In the genomic region with DNA sequence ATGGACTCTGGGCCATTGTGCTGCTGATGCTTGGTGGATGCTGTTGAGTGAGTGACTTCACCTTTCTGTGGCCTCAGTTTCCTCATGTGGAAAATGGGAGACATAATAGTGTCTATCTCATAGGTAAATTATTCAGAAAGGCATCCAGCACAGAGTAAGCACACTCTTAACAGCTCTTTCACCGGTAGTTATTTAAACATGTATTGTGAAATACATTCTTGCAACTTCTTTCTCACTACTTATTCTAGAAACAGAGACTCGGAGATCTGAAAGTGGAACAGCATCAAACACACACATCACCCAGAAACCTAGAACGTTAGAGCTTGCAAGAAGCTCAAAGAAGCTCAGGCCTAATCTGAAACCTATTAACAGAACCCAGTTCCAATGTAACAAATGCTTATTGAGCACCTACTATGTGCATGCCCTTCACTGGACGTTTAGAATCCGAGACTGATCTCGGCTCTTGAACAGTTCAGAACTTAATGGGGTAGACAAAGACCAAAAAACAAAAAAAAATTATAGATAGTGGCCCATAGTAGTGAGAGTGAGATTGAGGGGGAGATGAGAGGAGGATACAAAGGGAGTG, we compare ENCODE assay signal across 1 cellular context.
TF ChIP-seq lines count a peak whose summit lies in the region.

No MANE protein-coding gene starts in this region.

TF ChIP-seq in GM23338, 12 proteins besides CTCF, POLR2A, EP300 and RAD21 (continued from another document):
- TF ChIP-seq, protein P1, sequence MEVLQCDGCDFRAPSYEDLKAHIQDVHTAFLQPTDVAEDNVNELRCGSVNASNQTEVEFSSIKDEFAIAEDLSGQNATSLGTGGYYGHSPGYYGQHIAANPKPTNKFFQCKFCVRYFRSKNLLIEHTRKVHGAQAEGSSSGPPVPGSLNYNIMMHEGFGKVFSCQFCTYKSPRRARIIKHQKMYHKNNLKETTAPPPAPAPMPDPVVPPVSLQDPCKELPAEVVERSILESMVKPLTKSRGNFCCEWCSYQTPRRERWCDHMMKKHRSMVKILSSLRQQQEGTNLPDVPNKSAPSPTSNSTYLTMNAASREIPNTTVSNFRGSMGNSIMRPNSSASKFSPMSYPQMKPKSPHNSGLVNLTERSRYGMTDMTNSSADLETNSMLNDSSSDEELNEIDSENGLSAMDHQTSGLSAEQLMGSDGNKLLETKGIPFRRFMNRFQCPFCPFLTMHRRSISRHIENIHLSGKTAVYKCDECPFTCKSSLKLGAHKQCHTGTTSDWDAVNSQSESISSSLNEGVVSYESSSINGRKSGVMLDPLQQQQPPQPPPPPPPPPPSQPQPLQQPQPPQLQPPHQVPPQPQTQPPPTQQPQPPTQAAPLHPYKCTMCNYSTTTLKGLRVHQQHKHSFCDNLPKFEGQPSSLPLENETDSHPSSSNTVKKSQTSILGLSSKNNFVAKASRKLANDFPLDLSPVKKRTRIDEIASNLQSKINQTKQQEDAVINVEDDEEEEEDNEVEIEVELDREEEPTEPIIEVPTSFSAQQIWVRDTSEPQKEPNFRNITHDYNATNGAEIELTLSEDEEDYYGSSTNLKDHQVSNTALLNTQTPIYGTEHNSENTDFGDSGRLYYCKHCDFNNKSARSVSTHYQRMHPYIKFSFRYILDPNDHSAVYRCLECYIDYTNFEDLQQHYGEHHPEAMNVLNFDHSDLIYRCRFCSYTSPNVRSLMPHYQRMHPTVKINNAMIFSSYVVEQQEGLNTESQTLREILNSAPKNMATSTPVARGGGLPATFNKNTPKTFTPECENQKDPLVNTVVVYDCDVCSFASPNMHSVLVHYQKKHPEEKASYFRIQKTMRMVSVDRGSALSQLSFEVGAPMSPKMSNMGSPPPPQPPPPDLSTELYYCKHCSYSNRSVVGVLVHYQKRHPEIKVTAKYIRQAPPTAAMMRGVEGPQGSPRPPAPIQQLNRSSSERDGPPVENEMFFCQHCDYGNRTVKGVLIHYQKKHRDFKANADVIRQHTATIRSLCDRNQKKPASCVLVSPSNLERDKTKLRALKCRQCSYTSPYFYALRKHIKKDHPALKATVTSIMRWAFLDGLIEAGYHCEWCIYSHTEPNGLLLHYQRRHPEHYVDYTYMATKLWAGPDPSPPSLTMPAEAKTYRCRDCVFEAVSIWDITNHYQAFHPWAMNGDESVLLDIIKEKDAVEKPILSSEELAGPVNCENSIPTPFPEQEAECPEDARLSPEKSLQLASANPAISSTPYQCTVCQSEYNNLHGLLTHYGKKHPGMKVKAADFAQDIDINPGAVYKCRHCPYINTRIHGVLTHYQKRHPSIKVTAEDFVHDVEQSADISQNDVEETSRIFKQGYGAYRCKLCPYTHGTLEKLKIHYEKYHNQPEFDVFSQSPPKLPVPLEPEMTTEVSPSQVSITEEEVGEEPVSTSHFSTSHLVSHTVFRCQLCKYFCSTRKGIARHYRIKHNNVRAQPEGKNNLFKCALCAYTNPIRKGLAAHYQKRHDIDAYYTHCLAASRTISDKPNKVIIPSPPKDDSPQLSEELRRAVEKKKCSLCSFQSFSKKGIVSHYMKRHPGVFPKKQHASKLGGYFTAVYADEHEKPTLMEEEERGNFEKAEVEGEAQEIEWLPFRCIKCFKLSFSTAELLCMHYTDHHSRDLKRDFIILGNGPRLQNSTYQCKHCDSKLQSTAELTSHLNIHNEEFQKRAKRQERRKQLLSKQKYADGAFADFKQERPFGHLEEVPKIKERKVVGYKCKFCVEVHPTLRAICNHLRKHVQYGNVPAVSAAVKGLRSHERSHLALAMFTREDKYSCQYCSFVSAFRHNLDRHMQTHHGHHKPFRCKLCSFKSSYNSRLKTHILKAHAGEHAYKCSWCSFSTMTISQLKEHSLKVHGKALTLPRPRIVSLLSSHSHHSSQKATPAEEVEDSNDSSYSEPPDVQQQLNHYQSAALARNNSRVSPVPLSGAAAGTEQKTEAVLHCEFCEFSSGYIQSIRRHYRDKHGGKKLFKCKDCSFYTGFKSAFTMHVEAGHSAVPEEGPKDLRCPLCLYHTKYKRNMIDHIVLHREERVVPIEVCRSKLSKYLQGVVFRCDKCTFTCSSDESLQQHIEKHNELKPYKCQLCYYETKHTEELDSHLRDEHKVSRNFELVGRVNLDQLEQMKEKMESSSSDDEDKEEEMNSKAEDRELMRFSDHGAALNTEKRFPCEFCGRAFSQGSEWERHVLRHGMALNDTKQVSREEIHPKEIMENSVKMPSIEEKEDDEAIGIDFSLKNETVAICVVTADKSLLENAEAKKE (CRISPR knock-in tag; IDR thresholded peaks at IDR 0.05): no peak
- TF ChIP-seq, protein P2, sequence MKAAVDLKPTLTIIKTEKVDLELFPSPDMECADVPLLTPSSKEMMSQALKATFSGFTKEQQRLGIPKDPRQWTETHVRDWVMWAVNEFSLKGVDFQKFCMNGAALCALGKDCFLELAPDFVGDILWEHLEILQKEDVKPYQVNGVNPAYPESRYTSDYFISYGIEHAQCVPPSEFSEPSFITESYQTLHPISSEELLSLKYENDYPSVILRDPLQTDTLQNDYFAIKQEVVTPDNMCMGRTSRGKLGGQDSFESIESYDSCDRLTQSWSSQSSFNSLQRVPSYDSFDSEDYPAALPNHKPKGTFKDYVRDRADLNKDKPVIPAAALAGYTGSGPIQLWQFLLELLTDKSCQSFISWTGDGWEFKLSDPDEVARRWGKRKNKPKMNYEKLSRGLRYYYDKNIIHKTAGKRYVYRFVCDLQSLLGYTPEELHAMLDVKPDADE (IDR thresholded peaks at IDR 0.05): no peak
- TF ChIP-seq EZH2 (IDR thresholded peaks at IDR 0.05; ENCODE audit: low read depth, unreplicated experiment) (no peak), ZNF114 (CRISPR knock-in tag; IDR thresholded peaks at IDR 0.05) (no peak), EZH2phosphoT487 (IDR thresholded peaks at IDR 0.05; ENCODE audit: unreplicated experiment) (no peak), ZNF331 (CRISPR knock-in tag; IDR thresholded peaks at IDR 0.05; ENCODE audit: low read depth) (no peak), POLR2AphosphoS5 (IDR thresholded peaks at IDR 0.05; ENCODE audit: low read depth) (no peak), NANOG (IDR thresholded peaks at IDR 0.05; ENCODE audit: borderline replicate concordance) (no peak), STAT1 (IDR thresholded peaks at IDR 0.05; ENCODE audit: unreplicated experiment) (no peak)
- TF ChIP-seq, protein P3, sequence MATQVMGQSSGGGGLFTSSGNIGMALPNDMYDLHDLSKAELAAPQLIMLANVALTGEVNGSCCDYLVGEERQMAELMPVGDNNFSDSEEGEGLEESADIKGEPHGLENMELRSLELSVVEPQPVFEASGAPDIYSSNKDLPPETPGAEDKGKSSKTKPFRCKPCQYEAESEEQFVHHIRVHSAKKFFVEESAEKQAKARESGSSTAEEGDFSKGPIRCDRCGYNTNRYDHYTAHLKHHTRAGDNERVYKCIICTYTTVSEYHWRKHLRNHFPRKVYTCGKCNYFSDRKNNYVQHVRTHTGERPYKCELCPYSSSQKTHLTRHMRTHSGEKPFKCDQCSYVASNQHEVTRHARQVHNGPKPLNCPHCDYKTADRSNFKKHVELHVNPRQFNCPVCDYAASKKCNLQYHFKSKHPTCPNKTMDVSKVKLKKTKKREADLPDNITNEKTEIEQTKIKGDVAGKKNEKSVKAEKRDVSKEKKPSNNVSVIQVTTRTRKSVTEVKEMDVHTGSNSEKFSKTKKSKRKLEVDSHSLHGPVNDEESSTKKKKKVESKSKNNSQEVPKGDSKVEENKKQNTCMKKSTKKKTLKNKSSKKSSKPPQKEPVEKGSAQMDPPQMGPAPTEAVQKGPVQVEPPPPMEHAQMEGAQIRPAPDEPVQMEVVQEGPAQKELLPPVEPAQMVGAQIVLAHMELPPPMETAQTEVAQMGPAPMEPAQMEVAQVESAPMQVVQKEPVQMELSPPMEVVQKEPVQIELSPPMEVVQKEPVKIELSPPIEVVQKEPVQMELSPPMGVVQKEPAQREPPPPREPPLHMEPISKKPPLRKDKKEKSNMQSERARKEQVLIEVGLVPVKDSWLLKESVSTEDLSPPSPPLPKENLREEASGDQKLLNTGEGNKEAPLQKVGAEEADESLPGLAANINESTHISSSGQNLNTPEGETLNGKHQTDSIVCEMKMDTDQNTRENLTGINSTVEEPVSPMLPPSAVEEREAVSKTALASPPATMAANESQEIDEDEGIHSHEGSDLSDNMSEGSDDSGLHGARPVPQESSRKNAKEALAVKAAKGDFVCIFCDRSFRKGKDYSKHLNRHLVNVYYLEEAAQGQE (IDR thresholded peaks at IDR 0.05; ENCODE audit: unreplicated experiment): no peak
TF ChIP-seq in GM23338: peak in this region for 0.
